8 cellular contexts compared by ENCODE assay signal in the genomic region with DNA sequence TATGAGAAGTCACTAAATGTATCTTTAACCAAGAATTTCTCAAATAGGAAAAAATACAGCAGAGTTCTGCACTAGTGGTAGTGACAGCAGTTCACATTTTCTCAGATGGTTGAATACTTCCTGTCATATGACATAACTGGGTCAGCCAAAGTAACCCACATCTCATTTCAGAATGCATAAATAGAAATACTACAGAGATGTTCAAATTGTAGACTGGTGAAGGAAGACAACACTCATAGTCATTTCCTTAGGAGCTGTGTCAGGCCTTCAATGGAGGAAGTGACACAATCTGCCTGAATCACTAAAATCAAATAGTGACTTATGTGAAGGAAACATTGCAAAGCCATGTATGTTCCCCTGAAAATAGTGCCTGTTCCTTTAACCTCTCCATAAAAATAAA.
DNase-seq lines count a peak whose midpoint lies in the region; ATAC-seq, FAIRE-seq and TF ChIP-seq lines count a peak whose summit lies in the region.

No MANE protein-coding gene starts in this region.

- H3K9me3 Mint-ChIP-seq in stimulated activated effector memory CD8-positive, alpha-beta T cell treated with anti-CD3 and anti-CD28 coated beads, Interleukin-12 subunit alpha, Interleukin-12 subunit beta, amount 100 ng/mL, for 72 hours, result no peaks in the 10 kb centered on the region

- no peaks in the 10 kb centered on the region for H3K36me3 Mint-ChIP-seq in stimulated activated effector memory CD8-positive, alpha-beta T cell treated with anti-CD3 and anti-CD28 coated beads, Interleukin-12 subunit alpha, Interleukin-12 subunit beta, amount 100 ng/mL, for 72 hours

- peak overlapping the region; percentile 88 for H3K27ac Mint-ChIP-seq in stimulated activated effector memory CD8-positive, alpha-beta T cell treated with anti-CD3 and anti-CD28 coated beads, Interleukin-12 subunit alpha, Interleukin-12 subunit beta, amount 100 ng/mL, for 72 hours

- DNase-seq in AG10803 (ENCODE audit: low read depth), result peak; percentile 64
- DNase-seq in fibroblast of mammary gland (ENCODE audit: low read depth), result peak; percentile 78
- DNase-seq in stimulated activated effector memory CD8-positive, alpha-beta T cell treated with anti-CD3 and anti-CD28 coated beads, Interleukin-12 subunit alpha, Interleukin-12 subunit beta, amount 100 ng/mL, for 72 hours (ENCODE audit: low spot score in 2 of 2), result peak in 1 of 2 donors; percentile 52
- no peak for DNase-seq in D721Med (ENCODE audit: insufficient read length, low spot score)
- no peak for DNase-seq in stimulated activated CD4-positive, alpha-beta T cell treated with anti-CD3 and anti-CD28 coated beads, Interleukin-2, amount 100 ng/mL, for 48 hours

- no peak for FAIRE-seq in D721Med (lab: Jason Lieb, UNC)

- peak; percentile 95 for ATAC-seq in GM18867 (IDR thresholded peaks at IDR 0.05; ENCODE audit: unreplicated experiment)
- peak; percentile 99 for ATAC-seq in HG03095 (IDR thresholded peaks at IDR 0.05; ENCODE audit: unreplicated experiment)
- peak; percentile 15; the same call in 2 of the 3 replicates for ATAC-seq in SK-N-SH treated with all-trans-retinoic acid at 6 μM for 48 hours
- ATAC-seq in stimulated activated effector memory CD8-positive, alpha-beta T cell treated with anti-CD3 and anti-CD28 coated beads, Interleukin-12 subunit alpha, Interleukin-12 subunit beta, amount 100 ng/mL, for 72 hours, result peak; percentile 100

- H3K4me3 Mint-ChIP-seq in stimulated activated effector memory CD8-positive, alpha-beta T cell treated with anti-CD3 and anti-CD28 coated beads, Interleukin-12 subunit alpha, Interleukin-12 subunit beta, amount 100 ng/mL, for 72 hours, result peak overlapping the region; percentile 13

- H3K4me3 ChIP-seq in AG10803 (ENCODE audit: low read length) (no peak overlapping the region), fibroblast of mammary gland (ENCODE audit: control insufficient read depth, low read depth, low read length) (no peak overlapping the region)

- TF ChIP-seq CTCF in AG10803 (conservative IDR thresholded peaks at IDR 0.05; ENCODE audit: low read length), result no peak
- TF ChIP-seq CTCF in fibroblast of mammary gland (conservative IDR thresholded peaks at IDR 0.05; ENCODE audit: control insufficient read depth, insufficient read depth, low read depth, low read length), result no peak
- TF ChIP-seq CTCF in D721Med (IDR thresholded peaks at IDR 0.05; ENCODE audit: insufficient read depth, missing control alignments), result no peak

- peaks cover 28% of the 10 kb centered on the region for H3K4me1 Mint-ChIP-seq in stimulated activated effector memory CD8-positive, alpha-beta T cell treated with anti-CD3 and anti-CD28 coated beads, Interleukin-12 subunit alpha, Interleukin-12 subunit beta, amount 100 ng/mL, for 72 hours

TF ChIP-seq in SK-N-SH treated with all-trans-retinoic acid at 6 μM for 48 hours, 23 proteins besides CTCF, POLR2A, EP300 and RAD21:
- TF ChIP-seq SNAI2 (CRISPR knock-in tag; IDR thresholded peaks at IDR 0.05), result no peak
- no peak for TF ChIP-seq TSHZ2 (CRISPR knock-in tag; IDR thresholded peaks at IDR 0.05)
- no peak for TF ChIP-seq CREB5 (CRISPR knock-in tag; IDR thresholded peaks at IDR 0.05; ENCODE audit: low read depth)
- TF ChIP-seq PPARA (CRISPR knock-in tag; IDR thresholded peaks at IDR 0.05; ENCODE audit: borderline replicate concordance), result no peak
- TF ChIP-seq TCF4 (CRISPR knock-in tag; IDR thresholded peaks at IDR 0.05; ENCODE audit: borderline replicate concordance), result no peak
- TF ChIP-seq, protein P1, sequence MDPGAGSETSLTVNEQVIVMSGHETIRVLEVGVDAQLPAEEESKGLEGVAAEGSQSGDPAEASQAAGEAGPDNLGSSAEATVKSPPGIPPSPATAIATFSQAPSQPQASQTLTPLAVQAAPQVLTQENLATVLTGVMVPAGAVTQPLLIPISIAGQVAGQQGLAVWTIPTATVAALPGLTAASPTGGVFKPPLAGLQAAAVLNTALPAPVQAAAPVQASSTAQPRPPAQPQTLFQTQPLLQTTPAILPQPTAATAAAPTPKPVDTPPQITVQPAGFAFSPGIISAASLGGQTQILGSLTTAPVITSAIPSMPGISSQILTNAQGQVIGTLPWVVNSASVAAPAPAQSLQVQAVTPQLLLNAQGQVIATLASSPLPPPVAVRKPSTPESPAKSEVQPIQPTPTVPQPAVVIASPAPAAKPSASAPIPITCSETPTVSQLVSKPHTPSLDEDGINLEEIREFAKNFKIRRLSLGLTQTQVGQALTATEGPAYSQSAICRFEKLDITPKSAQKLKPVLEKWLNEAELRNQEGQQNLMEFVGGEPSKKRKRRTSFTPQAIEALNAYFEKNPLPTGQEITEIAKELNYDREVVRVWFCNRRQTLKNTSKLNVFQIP (CRISPR knock-in tag; IDR thresholded peaks at IDR 0.05; ENCODE audit: borderline replicate concordance, low read depth), result no peak

Comparison
In these comparisons a context has a peak if more than half of its experiments do, and no peak if none do; other contexts are left out.
1. DNase-seq: peak in AG10803 (single experiment) and fibroblast of mammary gland (single experiment); none in D721Med (single experiment) and stimulated activated CD4-positive, alpha-beta T cell treated with anti-CD3 and anti-CD28 coated beads, Interleukin-2, amount 100 ng/mL, for 48 hours (0 of 2).
2. ATAC-seq: peak in every context shown above with its lines; median percentile 100 in stimulated activated effector memory CD8-positive, alpha-beta T cell treated with anti-CD3 and anti-CD28 coated beads, Interleukin-12 subunit alpha, Interleukin-12 subunit beta, amount 100 ng/mL, for 72 hours; 99 in HG03095; 95 in GM18867; 15 in SK-N-SH treated with all-trans-retinoic acid at 6 μM for 48 hours.